Comparison of ENCODE assay signal across 13 cellular contexts in genomic region chr1:231727171-231727570, GRCh38.
DNase-seq lines count a peak whose midpoint lies in the region; ATAC-seq, FAIRE-seq and TF ChIP-seq lines count a peak whose summit lies in the region.
"Had no signal": no experiment of that assay in that cellular context is flagged by ENCODE, and none has a peak within 500 bp of the region (broad histone marks: within the 10 kb centered on the region; RNA-seq: fewer than 3 reads in every experiment).

No MANE protein-coding gene starts in this region.

- H3K9me3 ChIP-seq in adipocyte (ENCODE audit: control insufficient read depth, low read length): no peaks in the 10 kb centered on the region
- H3K9me3 ChIP-seq in trophoblast cell (ENCODE audit: insufficient read depth, low read depth, low read length): peaks cover 2% of the 10 kb centered on the region
- H3K9me3 ChIP-seq: A549 had no signal

- no CpG with 5 or more reads among the region's 2 CpGs for WGBS in trophoblast cell (ENCODE audit: extremely low coverage, insufficient coverage, insufficient read length)

- ATAC-seq in GM18520 (IDR thresholded peaks at IDR 0.05; ENCODE audit: unreplicated experiment): no peak
- ATAC-seq: A549; CD8-positive, alpha-beta T cell; GM12878; GM23338 had no signal

- H3K79me1 ChIP-seq in trophoblast cell (ENCODE audit: low read length): peaks cover 2% of the 10 kb centered on the region

- no peak overlapping the region for H3K23ac ChIP-seq in trophoblast cell (ENCODE audit: low read length)

- H2BK12ac ChIP-seq in trophoblast cell (ENCODE audit: low read length): no peak overlapping the region

- no peak overlapping the region for H3K14ac ChIP-seq in trophoblast cell (ENCODE audit: low read length)

- H3K4ac ChIP-seq in trophoblast cell (ENCODE audit: low read depth, low read length): no peak overlapping the region

- no peaks in the 10 kb centered on the region for H3K36me3 ChIP-seq in adipocyte (ENCODE audit: control insufficient read depth, insufficient read depth, low read length, severe bottlenecking)
- no peaks in the 10 kb centered on the region for H3K36me3 ChIP-seq in trophoblast cell (ENCODE audit: control insufficient read depth in 1 of 2, insufficient read depth in 2 of 2, low read length in 2 of 2)

- H2BK5ac ChIP-seq in trophoblast cell (ENCODE audit: low read depth, low read length, poor library complexity): no peak overlapping the region

- H2AK5ac ChIP-seq in trophoblast cell (ENCODE audit: low read length): no peak overlapping the region

- H4K12ac ChIP-seq in trophoblast cell (ENCODE audit: low read depth, low read length): no peak overlapping the region

- no peaks in the 10 kb centered on the region for H3K79me2 ChIP-seq in trophoblast cell (ENCODE audit: control insufficient read depth, insufficient read depth, low read length, poor library complexity)

- no peak overlapping the region for H2AFZ ChIP-seq in trophoblast cell (ENCODE audit: insufficient read depth, low read length, poor library complexity)
- H2AFZ ChIP-seq: GM23338 had no signal

- TF ChIP-seq CTCF in foreskin fibroblast (IDR thresholded peaks at IDR 0.05; ENCODE audit: low read depth, low read length) (no peak), D721Med (IDR thresholded peaks at IDR 0.05; ENCODE audit: insufficient read depth, missing control alignments) (no peak)

- H3K27me3 ChIP-seq in adipocyte (replicated peaks; ENCODE audit: control insufficient read depth, insufficient read depth, low read length) (no peaks in the 10 kb centered on the region), trophoblast cell (ENCODE audit: insufficient read depth, low read length) (no peaks in the 10 kb centered on the region)

- H3K27ac ChIP-seq in trophoblast cell (ENCODE audit: low read depth, low read length): no peak overlapping the region
- H3K27ac ChIP-seq: A549 had no signal

- DNase-seq in RPMI7951 (ENCODE audit: low read depth): peak; percentile 48
- DNase-seq in adipocyte (ENCODE audit: low read depth): peak; percentile 51
- peak; percentile 23 to 76 for DNase-seq in foreskin fibroblast
- DNase-seq in D721Med (ENCODE audit: insufficient read length, low spot score): no peak
- no peak for DNase-seq in trophoblast cell
- DNase-seq: CD8-positive, alpha-beta T cell; COR-L47; H7 had no signal

- no peak overlapping the region for H2BK120ac ChIP-seq in trophoblast cell (ENCODE audit: insufficient read depth, low read length, poor library complexity)

- no peak overlapping the region for H4K8ac ChIP-seq in trophoblast cell (ENCODE audit: low read depth, low read length)

- no peak overlapping the region for H4K91ac ChIP-seq in trophoblast cell (ENCODE audit: low read depth, low read length)

- FAIRE-seq in D721Med (lab: Jason Lieb, UNC): no peak
- FAIRE-seq: A549, GM12878, GM18507 had no signal

- H3K9ac ChIP-seq in adipocyte (ENCODE audit: low read length) (no peak overlapping the region), trophoblast cell (ENCODE audit: low read length) (no peak overlapping the region)

- H3K18ac ChIP-seq in trophoblast cell (ENCODE audit: low read length): no peak overlapping the region

- H3K4me1 ChIP-seq in adipocyte (ENCODE audit: control insufficient read depth, insufficient read depth, low read length) (peaks cover 8% of the 10 kb centered on the region), trophoblast cell (ENCODE audit: control insufficient read depth in 1 of 2, insufficient read depth in 2 of 2, low read length in 2 of 2) (peaks cover 3% of the 10 kb centered on the region in 2 experiments)
- H3K4me1 ChIP-seq: A549 had no signal

- no peak overlapping the region for H3K4me2 ChIP-seq in trophoblast cell (ENCODE audit: low read length)
- H3K4me2 ChIP-seq: A549, GM23338 had no signal

- H3K4me3 ChIP-seq in adipocyte (ENCODE audit: low read length) (no peak overlapping the region), foreskin fibroblast (ENCODE audit: low read depth in 1 of 2, low read length in 2 of 2) (no peak overlapping the region), trophoblast cell (ENCODE audit: low read depth, low read length) (no peak overlapping the region)
- H3K4me3 ChIP-seq: A549, GM12878, GM23338 had no signal

Comparison
In these comparisons a context has a peak if more than half of its experiments do, and no peak if none do; other contexts are left out.
1. DNase-seq: peak in RPMI7951 (single experiment), adipocyte (single experiment) and foreskin fibroblast (2 of 2); none in D721Med (single experiment) and trophoblast cell (0 of 2).